In genomic region chr1:23978825-23979224, GRCh38 we compare ENCODE assay signal across 9 cellular contexts. TPM values are rescaled to one million over a fixed set of nuclear protein-coding genes. Genes with fewer than 3 reads are reported as not detected.
DNase-seq lines count a peak whose midpoint lies in the region; ATAC-seq and TF ChIP-seq lines count a peak whose summit lies in the region.
"Had no signal": no experiment of that assay in that cellular context is flagged by ENCODE, and none has a peak within 500 bp of the region (broad histone marks: within the 10 kb centered on the region; RNA-seq: fewer than 3 reads in every experiment).

No MANE protein-coding gene starts in this region.

- H3K27me3 ChIP-seq in naive thymus-derived CD4-positive, alpha-beta T cell (ENCODE audit: control insufficient read depth in 2 of 2, insufficient read depth in 2 of 2, low read length in 2 of 2) = no peaks in the 10 kb centered on the region

- H3K9me3 Mint-ChIP-seq in central memory CD8-positive, alpha-beta T cell = no peaks in the 10 kb centered on the region
- peaks cover 0 to 4% (median 0%) of the 10 kb centered on the region in 11 donors for H3K9me3 Mint-ChIP-seq in naive thymus-derived CD4-positive, alpha-beta T cell

- H3K27ac ChIP-seq in naive thymus-derived CD4-positive, alpha-beta T cell (ENCODE audit: low read depth, low read length) = peak overlapping the region; percentile 98

- H3K4me1 Mint-ChIP-seq in central memory CD8-positive, alpha-beta T cell = peaks cover 60% of the 10 kb centered on the region
- peaks cover 46 to 69% (median 63%) of the 10 kb centered on the region in 7 donors for H3K4me1 Mint-ChIP-seq in naive thymus-derived CD4-positive, alpha-beta T cell

- ATAC-seq in central memory CD8-positive, alpha-beta T cell (replicated peaks; ENCODE audit: extremely low read depth, poor library complexity, severe bottlenecking) = no peak
- no peak for ATAC-seq in naive thymus-derived CD4-positive, alpha-beta T cell

- no peaks in the 10 kb centered on the region for H3K27me3 Mint-ChIP-seq in central memory CD8-positive, alpha-beta T cell
- peaks cover 0 to 4% (median 0%) of the 10 kb centered on the region in 5 donors for H3K27me3 Mint-ChIP-seq in naive thymus-derived CD4-positive, alpha-beta T cell

- DNase-seq in AG10803 (ENCODE audit: low read depth) (no peak), dermis blood vessel endothelial cell (no peak), COR-L47 (lab: John Stamatoyannopoulos, UW) (no peak), T-helper 9 cell (no peak), Kasumi-1 (lab: John Stamatoyannopoulos, UW) (no peak)
- no peak for DNase-seq in Jurkat, Clone E6-1 (ENCODE audit: low read depth, low spot score)
- DNase-seq in central memory CD8-positive, alpha-beta T cell (ENCODE audit: low spot score in 2 of 2) = no peak
- DNase-seq in naive thymus-derived CD4-positive, alpha-beta T cell = no peak
- DNase-seq: effector CD4-positive, alpha-beta T cell had no signal

- H3K4me3 ChIP-seq in AG10803 (ENCODE audit: low read length) = peak overlapping the region; percentile 94
- peak overlapping the region; percentile 56 for H3K4me3 ChIP-seq in Jurkat, Clone E6-1 (ENCODE audit: low read length)
- H3K4me3 ChIP-seq in naive thymus-derived CD4-positive, alpha-beta T cell (ENCODE audit: low read length) = peak overlapping the region; percentile 75

- no peaks in the 10 kb centered on the region for H3K9me3 ChIP-seq in naive thymus-derived CD4-positive, alpha-beta T cell (ENCODE audit: control insufficient read depth in 2 of 3, low read length in 3 of 3)

- intact Hi-C loops in naive thymus-derived CD4-positive, alpha-beta T cell (cut with micrococcal nuclease) = loop anchor here in 1 of 2 donors (1.0 kb wide), 1 partner anchor 20 kb away; the partner anchor contains the start of gene PNRC2

- CTCF ChIA-PET in naive thymus-derived CD4-positive, alpha-beta T cell (lab: Charles Lee) = interaction anchor here (0.7 kb wide), 1 partner anchor 804 kb away, joined by 3 read pairs; no protein-coding TSS in a partner anchor

- POLR2A ChIA-PET in naive thymus-derived CD4-positive, alpha-beta T cell (lab: Charles Lee) = interaction anchor here (1.0 to 8.6 kb wide), 5 partner anchors 9 to 71 kb away, joined by 3 to 108 read pairs (median 7); partner anchors contain the start of gene PNRC2

- H3K36me3 Mint-ChIP-seq in central memory CD8-positive, alpha-beta T cell (ENCODE audit: insufficient read depth) = peaks cover 28% of the 10 kb centered on the region
- H3K36me3 Mint-ChIP-seq in naive thymus-derived CD4-positive, alpha-beta T cell = peaks cover 0 to 40% (median 8%) of the 10 kb centered on the region in 5 donors

- peak overlapping the region; percentile 95 for H3K27ac Mint-ChIP-seq in central memory CD8-positive, alpha-beta T cell (ENCODE audit: low read depth)
- peak overlapping the region; percentile 66 to 99 (median 95) for H3K27ac Mint-ChIP-seq in naive thymus-derived CD4-positive, alpha-beta T cell

- TF ChIP-seq CTCF in AG10803 (conservative IDR thresholded peaks at IDR 0.05; ENCODE audit: low read length) = no peak

- H3K4me3 Mint-ChIP-seq in central memory CD8-positive, alpha-beta T cell = peak overlapping the region; percentile 91
- H3K4me3 Mint-ChIP-seq in naive thymus-derived CD4-positive, alpha-beta T cell = peak overlapping the region; percentile 87 to 98 (median 94)

- peaks cover 31 to 43% of the 10 kb centered on the region in 2 donors for H3K4me1 ChIP-seq in naive thymus-derived CD4-positive, alpha-beta T cell (ENCODE audit: control insufficient read depth in 2 of 2, insufficient read depth in 2 of 2, low read length in 2 of 2)

- peaks cover 0 to 20% (median 0%) of the 10 kb centered on the region in 3 experiments for H3K36me3 ChIP-seq in naive thymus-derived CD4-positive, alpha-beta T cell (ENCODE audit: control insufficient read depth in 2 of 3, insufficient read depth in 3 of 3, low read length in 3 of 3)

RNA-seq across cellular contexts. Expression of gene SRSF10, which starts 1.3 kb away (rescaled TPM):
- polyA plus RNA-seq in Jurkat, Clone E6-1 (2012; ENCODE audit: insufficient read depth, insufficient read length) = 197 TPM
- total RNA-seq in naive thymus-derived CD4-positive, alpha-beta T cell = 100 to 1,000 TPM; 170 to 252 (median 193) TPM
- polyA plus RNA-seq in naive thymus-derived CD4-positive, alpha-beta T cell = 100 to 1,000 TPM; 108 to 132 TPM
- total RNA-seq in dermis blood vessel endothelial cell = 108 and 109 TPM in 2 replicates

RNA-seq across cellular contexts. Expression of gene PNRC2, which starts 19.2 kb away (rescaled TPM):
- 236 TPM for polyA plus RNA-seq in Jurkat, Clone E6-1 (2012; ENCODE audit: insufficient read depth, insufficient read length)
- 100 to 1,000 TPM; 139 to 180 (median 161) TPM for total RNA-seq in naive thymus-derived CD4-positive, alpha-beta T cell
- 100 to 1,000 TPM; 142 to 151 TPM for polyA plus RNA-seq in naive thymus-derived CD4-positive, alpha-beta T cell
- 157 and 190 TPM in 2 replicates for total RNA-seq in dermis blood vessel endothelial cell
